ENCODE assay signal across 8 cellular contexts in the genomic region with DNA sequence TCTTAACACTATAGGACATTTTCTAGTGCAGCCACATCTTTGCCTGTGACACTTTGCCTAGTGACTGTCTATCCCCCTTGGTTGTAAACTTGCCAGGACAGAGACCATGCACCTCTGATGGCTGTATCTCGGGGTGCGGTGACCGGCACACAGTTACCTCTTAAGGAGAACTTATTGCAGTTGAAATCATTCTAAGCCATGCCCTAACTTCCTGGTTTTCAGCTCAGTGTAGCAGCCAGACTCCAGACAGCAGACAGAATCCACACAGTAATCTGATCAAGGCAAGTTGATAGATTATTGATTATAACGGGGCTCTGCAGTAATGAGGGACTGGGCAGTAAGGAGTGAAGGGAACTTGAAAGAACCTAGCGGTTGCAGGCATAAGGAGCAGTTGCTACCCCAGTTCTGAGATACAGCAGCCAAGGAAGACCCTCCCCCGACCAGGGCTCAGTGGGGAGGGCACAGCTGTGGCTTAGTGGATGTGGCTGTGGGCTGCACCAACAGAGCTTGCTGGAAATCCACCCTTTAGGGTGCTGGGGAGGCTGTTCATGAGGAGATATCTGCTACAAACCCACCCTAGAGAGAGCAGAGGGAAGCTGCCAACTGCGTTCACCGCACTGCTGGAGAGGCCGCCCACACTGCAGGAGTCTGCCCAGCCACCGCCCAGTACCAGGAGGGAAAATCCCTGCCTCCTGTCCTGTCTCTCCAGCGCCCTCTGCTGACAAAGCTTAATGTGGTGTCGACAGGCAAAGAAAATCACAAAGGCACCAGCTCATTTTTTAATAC. TPM values are rescaled to one million over a fixed set of nuclear protein-coding genes. Genes with fewer than 3 reads are reported as not detected.
DNase-seq lines count a peak whose midpoint lies in the region; ATAC-seq and TF ChIP-seq lines count a peak whose summit lies in the region.

No MANE protein-coding gene starts in this region.

- DNase-seq in G401 (ENCODE audit: low spot score), result peak; percentile 77
- DNase-seq in NCI-H345 treated with DMSO at 0.1 percent for 48 hours (lab: John Stamatoyannopoulos, UW; ENCODE audit: unreplicated experiment), result peak; percentile 27
- peak; percentile 65 for DNase-seq in activated CD4-positive, CD25-positive, alpha-beta regulatory T cell treated with anti-CD3 and anti-CD28 coated beads, Interleukin-2, amount 50 U/mL, for 16 hours (ENCODE audit: low read depth, low spot score)
- DNase-seq in caudate nucleus (lab: John Stamatoyannopoulos, UW), result peak in 52 of 61 donors; percentile 12 to 76 (median 44)
- peak; percentile 39 for DNase-seq in kidney epithelial cell (ENCODE audit: low read depth)
- peak; percentile 78 for DNase-seq in stimulated activated CD4-positive, alpha-beta T cell treated with anti-CD3 and anti-CD28 coated beads, Interleukin-2, amount 100 ng/mL, for 4 hours (ENCODE audit: low read depth)

- H3K4me3 ChIP-seq in kidney epithelial cell (ENCODE audit: low read depth, low read length), result no peak overlapping the region

- peaks cover 2% of the 10 kb centered on the region for H3K27me3 ChIP-seq in kidney epithelial cell (ENCODE audit: control insufficient read depth, insufficient read depth, low read length)

- ATAC-seq in HG02981 (IDR thresholded peaks at IDR 0.05; ENCODE audit: unreplicated experiment) (peak; percentile 69), GM21717 (IDR thresholded peaks at IDR 0.05; ENCODE audit: unreplicated experiment) (no peak)

- H3K36me3 ChIP-seq in kidney epithelial cell (ENCODE audit: control insufficient read depth, insufficient read depth, low read length), result no peaks in the 10 kb centered on the region

- no peak overlapping the region for H3K27ac ChIP-seq in caudate nucleus (ENCODE audit: low read depth, low read length)

- TF ChIP-seq CTCF in kidney epithelial cell (IDR thresholded peaks at IDR 0.05; ENCODE audit: insufficient read depth, low read length, poor library complexity, severe bottlenecking), result peak; percentile 85

- in situ Hi-C loops in G401 (cut with HindIII; ENCODE audit: low sequenced_read_pairs), result no loop called here

RNA-seq across cellular contexts. Expression of gene BEGAIN, which starts 58.2 kb away (rescaled TPM):
- 0.31 and 1.3 TPM in 2 replicates for total RNA-seq in G401 (2014; rRNA removed; shearing (Covaris generic))
- total RNA-seq in kidney epithelial cell, result 3.2 and 9.3 TPM in 2 replicates

Comparison
In these comparisons a context has a peak if more than half of its experiments do, and no peak if none do; other contexts are left out.
1. DNase-seq: peak in every context shown above with its lines; median percentile 78 in stimulated activated CD4-positive, alpha-beta T cell treated with anti-CD3 and anti-CD28 coated beads, Interleukin-2, amount 100 ng/mL, for 4 hours; 77 in G401; 65 in activated CD4-positive, CD25-positive, alpha-beta regulatory T cell treated with anti-CD3 and anti-CD28 coated beads, Interleukin-2, amount 50 U/mL, for 16 hours; 44 in caudate nucleus; 39 in kidney epithelial cell; 27 in NCI-H345 treated with DMSO at 0.1 percent for 48 hours.